1 cellular context compared by ENCODE assay signal in the genomic region with DNA sequence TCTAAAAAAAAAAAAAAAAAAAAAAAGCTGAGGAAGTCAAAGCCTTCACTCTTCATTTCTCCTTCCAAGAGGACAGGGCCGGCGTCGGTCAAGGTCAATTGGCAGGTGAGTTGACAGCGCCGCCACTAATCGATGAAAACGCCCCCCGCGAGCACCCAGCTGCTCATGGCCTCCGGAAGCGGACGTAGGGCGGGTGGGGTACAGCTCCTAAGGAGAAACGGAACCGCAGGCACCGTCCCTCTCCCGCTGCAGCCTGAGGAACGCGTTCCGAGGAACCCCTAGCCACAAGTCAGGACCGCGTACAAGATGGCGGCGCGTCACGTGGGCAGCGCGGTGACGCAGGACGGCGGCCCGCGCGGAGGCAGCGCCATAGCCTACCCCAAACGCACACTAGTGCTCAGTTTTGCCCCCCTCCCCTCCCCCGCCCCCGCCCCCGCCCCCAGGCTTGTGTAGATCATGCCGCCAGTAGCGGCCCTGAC.
TF ChIP-seq lines count a peak whose summit lies in the region.

A gene (plus strand): TSS at position 465 of the 479 bp plus-strand sequence. CDS start 16,045 bp downstream, outside the sequence.

TF ChIP-seq in HepG2, 621 proteins besides CTCF, POLR2A, EP300 and RAD21 (continued from another document and continues in another):
- TF ChIP-seq, protein P1, sequence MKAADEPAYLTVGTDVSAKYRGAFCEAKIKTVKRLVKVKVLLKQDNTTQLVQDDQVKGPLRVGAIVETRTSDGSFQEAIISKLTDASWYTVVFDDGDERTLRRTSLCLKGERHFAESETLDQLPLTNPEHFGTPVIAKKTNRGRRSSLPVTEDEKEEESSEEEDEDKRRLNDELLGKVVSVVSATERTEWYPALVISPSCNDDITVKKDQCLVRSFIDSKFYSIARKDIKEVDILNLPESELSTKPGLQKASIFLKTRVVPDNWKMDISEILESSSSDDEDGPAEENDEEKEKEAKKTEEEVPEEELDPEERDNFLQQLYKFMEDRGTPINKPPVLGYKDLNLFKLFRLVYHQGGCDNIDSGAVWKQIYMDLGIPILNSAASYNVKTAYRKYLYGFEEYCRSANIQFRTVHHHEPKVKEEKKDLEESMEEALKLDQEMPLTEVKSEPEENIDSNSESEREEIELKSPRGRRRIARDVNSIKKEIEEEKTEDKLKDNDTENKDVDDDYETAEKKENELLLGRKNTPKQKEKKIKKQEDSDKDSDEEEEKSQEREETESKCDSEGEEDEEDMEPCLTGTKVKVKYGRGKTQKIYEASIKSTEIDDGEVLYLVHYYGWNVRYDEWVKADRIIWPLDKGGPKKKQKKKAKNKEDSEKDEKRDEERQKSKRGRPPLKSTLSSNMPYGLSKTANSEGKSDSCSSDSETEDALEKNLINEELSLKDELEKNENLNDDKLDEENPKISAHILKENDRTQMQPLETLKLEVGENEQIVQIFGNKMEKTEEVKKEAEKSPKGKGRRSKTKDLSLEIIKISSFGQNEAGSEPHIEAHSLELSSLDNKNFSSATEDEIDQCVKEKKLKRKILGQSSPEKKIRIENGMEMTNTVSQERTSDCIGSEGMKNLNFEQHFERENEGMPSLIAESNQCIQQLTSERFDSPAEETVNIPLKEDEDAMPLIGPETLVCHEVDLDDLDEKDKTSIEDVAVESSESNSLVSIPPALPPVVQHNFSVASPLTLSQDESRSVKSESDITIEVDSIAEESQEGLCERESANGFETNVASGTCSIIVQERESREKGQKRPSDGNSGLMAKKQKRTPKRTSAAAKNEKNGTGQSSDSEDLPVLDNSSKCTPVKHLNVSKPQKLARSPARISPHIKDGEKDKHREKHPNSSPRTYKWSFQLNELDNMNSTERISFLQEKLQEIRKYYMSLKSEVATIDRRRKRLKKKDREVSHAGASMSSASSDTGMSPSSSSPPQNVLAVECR (CRISPR knock-in tag; IDR thresholded peaks at IDR 0.05; ENCODE audit: borderline replicate concordance) = peak; percentile 92
- TF ChIP-seq SRSF1 (optimal IDR thresholded peaks at IDR 0.05; ENCODE audit: low read depth, low read length) (peak; percentile 73), MXD4 (CRISPR knock-in tag; IDR thresholded peaks at IDR 0.05) (no peak), ZBTB42 (CRISPR knock-in tag; IDR thresholded peaks at IDR 0.05) (no peak), ZNF670 (CRISPR knock-in tag; IDR thresholded peaks at IDR 0.05; ENCODE audit: borderline replicate concordance) (no peak; the same call in 1 of the 2 replicates), MAF1 (CRISPR knock-in tag; IDR thresholded peaks at IDR 0.05; ENCODE audit: borderline replicate concordance) (no peak), ZBTB8A (CRISPR knock-in tag; IDR thresholded peaks at IDR 0.05; ENCODE audit: borderline replicate concordance, low read depth) (no peak), MED13 (CRISPR knock-in tag; IDR thresholded peaks at IDR 0.05) (no peak), MATR3 (CRISPR knock-in tag; IDR thresholded peaks at IDR 0.05) (no peak), ZNF747 (CRISPR knock-in tag; IDR thresholded peaks at IDR 0.05; ENCODE audit: borderline replicate concordance) (0 out of 2 replicates have a peak, but pooled peaks have one; percentile 28), FOXC1 (CRISPR knock-in tag; IDR thresholded peaks at IDR 0.05; ENCODE audit: borderline replicate concordance) (peak; percentile 87; the same call in 1 of the 2 replicates), ZNF234 (CRISPR knock-in tag; conservative IDR thresholded peaks at IDR 0.05) (no peak), ZNF550 (CRISPR knock-in tag; IDR thresholded peaks at IDR 0.05; ENCODE audit: borderline replicate concordance) (no peak), ERF (CRISPR knock-in tag; IDR thresholded peaks at IDR 0.05) (peak; percentile 72; the same call in 1 of the 2 replicates), HDAC1 (CRISPR knock-in tag; IDR thresholded peaks at IDR 0.05) (peak; percentile 78), TCF12 (IDR thresholded peaks at IDR 0.05) (no peak), TCF12 (CRISPR knock-in tag; IDR thresholded peaks at IDR 0.05) (no peak), DMAP1 (CRISPR knock-in tag; IDR thresholded peaks at IDR 0.05) (peak; percentile 90), PHF21A (CRISPR knock-in tag; IDR thresholded peaks at IDR 0.05) (peak; percentile 68; the same call in 1 of the 2 replicates), ADNP (CRISPR knock-in tag; IDR thresholded peaks at IDR 0.05) (no peak), ZNF343 (CRISPR knock-in tag; IDR thresholded peaks at IDR 0.05) (peak; percentile 81; the same call in 1 of the 2 replicates), ZFX (CRISPR knock-in tag; IDR thresholded peaks at IDR 0.05; ENCODE audit: low read depth) (peak; percentile 56; the same call in 1 of the 2 replicates), NPAS2 (CRISPR knock-in tag; IDR thresholded peaks at IDR 0.05; ENCODE audit: borderline replicate concordance) (no peak)
- TF ChIP-seq, protein P2, sequence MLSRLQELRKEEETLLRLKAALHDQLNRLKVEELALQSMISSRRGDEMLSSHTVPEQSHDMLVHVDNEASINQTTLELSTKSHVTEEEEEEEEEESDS (CRISPR knock-in tag; IDR thresholded peaks at IDR 0.05; ENCODE audit: borderline replicate concordance) = no peak
- TF ChIP-seq, protein P3, sequence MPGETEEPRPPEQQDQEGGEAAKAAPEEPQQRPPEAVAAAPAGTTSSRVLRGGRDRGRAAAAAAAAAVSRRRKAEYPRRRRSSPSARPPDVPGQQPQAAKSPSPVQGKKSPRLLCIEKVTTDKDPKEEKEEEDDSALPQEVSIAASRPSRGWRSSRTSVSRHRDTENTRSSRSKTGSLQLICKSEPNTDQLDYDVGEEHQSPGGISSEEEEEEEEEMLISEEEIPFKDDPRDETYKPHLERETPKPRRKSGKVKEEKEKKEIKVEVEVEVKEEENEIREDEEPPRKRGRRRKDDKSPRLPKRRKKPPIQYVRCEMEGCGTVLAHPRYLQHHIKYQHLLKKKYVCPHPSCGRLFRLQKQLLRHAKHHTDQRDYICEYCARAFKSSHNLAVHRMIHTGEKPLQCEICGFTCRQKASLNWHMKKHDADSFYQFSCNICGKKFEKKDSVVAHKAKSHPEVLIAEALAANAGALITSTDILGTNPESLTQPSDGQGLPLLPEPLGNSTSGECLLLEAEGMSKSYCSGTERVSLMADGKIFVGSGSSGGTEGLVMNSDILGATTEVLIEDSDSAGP (CRISPR knock-in tag; IDR thresholded peaks at IDR 0.05; ENCODE audit: borderline replicate concordance) = no peak; the same call in 1 of the 2 replicates
- TF ChIP-seq, protein P4, sequence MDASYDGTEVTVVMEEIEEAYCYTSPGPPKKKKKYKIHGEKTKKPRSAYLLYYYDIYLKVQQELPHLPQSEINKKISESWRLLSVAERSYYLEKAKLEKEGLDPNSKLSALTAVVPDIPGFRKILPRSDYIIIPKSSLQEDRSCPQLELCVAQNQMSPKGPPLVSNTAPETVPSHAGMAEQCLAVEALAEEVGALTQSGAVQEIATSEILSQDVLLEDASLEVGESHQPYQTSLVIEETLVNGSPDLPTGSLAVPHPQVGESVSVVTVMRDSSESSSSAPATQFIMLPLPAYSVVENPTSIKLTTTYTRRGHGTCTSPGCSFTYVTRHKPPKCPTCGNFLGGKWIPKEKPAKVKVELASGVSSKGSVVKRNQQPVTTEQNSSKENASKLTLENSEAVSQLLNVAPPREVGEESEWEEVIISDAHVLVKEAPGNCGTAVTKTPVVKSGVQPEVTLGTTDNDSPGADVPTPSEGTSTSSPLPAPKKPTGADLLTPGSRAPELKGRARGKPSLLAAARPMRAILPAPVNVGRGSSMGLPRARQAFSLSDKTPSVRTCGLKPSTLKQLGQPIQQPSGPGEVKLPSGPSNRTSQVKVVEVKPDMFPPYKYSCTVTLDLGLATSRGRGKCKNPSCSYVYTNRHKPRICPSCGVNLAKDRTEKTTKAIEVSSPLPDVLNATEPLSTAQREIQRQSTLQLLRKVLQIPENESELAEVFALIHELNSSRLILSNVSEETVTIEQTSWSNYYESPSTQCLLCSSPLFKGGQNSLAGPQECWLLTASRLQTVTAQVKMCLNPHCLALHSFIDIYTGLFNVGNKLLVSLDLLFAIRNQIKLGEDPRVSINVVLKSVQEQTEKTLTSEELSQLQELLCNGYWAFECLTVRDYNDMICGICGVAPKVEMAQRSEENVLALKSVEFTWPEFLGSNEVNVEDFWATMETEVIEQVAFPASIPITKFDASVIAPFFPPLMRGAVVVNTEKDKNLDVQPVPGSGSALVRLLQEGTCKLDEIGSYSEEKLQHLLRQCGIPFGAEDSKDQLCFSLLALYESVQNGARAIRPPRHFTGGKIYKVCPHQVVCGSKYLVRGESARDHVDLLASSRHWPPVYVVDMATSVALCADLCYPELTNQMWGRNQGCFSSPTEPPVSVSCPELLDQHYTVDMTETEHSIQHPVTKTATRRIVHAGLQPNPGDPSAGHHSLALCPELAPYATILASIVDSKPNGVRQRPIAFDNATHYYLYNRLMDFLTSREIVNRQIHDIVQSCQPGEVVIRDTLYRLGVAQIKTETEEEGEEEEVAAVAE (CRISPR knock-in tag; IDR thresholded peaks at IDR 0.05; ENCODE audit: borderline replicate concordance) = peak; percentile 61; the same call in 1 of the 2 replicates
- TF ChIP-seq, protein P5, sequence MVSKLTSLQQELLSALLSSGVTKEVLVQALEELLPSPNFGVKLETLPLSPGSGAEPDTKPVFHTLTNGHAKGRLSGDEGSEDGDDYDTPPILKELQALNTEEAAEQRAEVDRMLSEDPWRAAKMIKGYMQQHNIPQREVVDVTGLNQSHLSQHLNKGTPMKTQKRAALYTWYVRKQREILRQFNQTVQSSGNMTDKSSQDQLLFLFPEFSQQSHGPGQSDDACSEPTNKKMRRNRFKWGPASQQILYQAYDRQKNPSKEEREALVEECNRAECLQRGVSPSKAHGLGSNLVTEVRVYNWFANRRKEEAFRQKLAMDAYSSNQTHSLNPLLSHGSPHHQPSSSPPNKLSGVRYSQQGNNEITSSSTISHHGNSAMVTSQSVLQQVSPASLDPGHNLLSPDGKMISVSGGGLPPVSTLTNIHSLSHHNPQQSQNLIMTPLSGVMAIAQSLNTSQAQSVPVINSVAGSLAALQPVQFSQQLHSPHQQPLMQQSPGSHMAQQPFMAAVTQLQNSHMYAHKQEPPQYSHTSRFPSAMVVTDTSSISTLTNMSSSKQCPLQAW (CRISPR knock-in tag; IDR thresholded peaks at IDR 0.05) = peak; percentile 26; the same call in 1 of the 2 replicates
- TF ChIP-seq, protein P6, sequence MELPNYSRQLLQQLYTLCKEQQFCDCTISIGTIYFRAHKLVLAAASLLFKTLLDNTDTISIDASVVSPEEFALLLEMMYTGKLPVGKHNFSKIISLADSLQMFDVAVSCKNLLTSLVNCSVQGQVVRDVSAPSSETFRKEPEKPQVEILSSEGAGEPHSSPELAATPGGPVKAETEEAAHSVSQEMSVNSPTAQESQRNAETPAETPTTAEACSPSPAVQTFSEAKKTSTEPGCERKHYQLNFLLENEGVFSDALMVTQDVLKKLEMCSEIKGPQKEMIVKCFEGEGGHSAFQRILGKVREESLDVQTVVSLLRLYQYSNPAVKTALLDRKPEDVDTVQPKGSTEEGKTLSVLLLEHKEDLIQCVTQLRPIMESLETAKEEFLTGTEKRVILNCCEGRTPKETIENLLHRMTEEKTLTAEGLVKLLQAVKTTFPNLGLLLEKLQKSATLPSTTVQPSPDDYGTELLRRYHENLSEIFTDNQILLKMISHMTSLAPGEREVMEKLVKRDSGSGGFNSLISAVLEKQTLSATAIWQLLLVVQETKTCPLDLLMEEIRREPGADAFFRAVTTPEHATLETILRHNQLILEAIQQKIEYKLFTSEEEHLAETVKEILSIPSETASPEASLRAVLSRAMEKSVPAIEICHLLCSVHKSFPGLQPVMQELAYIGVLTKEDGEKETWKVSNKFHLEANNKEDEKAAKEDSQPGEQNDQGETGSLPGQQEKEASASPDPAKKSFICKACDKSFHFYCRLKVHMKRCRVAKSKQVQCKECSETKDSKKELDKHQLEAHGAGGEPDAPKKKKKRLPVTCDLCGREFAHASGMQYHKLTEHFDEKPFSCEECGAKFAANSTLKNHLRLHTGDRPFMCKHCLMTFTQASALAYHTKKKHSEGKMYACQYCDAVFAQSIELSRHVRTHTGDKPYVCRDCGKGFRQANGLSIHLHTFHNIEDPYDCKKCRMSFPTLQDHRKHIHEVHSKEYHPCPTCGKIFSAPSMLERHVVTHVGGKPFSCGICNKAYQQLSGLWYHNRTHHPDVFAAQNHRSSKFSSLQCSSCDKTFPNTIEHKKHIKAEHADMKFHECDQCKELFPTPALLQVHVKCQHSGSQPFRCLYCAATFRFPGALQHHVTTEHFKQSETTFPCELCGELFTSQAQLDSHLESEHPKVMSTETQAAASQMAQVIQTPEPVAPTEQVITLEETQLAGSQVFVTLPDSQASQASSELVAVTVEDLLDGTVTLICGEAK (IDR thresholded peaks at IDR 0.05) = no peak
- TF ChIP-seq, protein P6 (CRISPR knock-in tag; IDR thresholded peaks at IDR 0.05) = peak; percentile 78
- TF ChIP-seq, protein P7, sequence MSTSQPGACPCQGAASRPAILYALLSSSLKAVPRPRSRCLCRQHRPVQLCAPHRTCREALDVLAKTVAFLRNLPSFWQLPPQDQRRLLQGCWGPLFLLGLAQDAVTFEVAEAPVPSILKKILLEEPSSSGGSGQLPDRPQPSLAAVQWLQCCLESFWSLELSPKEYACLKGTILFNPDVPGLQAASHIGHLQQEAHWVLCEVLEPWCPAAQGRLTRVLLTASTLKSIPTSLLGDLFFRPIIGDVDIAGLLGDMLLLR (CRISPR knock-in tag; IDR thresholded peaks at IDR 0.05) = no peak
